In the genomic region with DNA sequence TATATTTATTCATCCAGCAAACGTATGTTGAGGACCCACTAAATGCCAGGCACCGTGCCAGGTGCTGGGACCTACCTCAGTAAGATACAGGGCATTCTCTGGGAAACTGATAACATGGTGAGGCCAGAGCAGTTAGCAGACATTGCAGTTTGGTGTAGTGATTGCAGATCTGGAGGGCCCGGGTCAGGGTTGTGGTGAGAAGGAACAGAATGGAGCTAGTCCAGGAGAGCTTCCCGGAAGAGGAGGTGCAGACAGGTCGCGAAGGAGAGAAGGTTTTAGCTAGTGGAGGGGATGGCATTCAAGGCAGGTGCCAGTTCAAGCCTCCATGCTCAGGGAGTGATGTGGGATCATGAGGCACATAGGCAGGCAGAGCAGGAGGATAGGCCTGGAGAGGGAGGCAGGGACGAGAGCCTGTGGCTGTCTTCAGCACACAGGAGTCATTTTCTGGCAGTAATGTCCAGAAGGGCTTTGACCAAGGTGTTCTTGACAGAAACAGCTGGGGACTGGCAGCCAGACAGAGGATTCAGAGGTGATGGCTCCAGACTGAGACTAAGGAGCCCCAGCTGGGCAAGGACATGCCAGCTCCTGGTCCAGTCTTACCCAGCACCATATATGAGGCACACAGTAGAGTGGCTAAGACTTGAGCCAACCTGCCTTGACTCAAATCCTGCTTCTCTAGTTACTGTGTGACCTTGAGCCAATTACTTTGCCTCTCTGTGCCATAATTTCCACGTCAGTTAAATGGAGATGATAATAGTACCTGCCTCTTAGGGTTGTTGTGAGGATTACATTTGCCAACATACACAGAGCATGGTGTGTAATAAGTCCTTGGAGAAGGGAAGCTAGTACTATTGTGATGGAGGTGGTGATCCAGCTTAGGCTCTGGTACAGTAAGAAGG, we compare ENCODE assay signal across 1 cellular context.
TF ChIP-seq lines count a peak whose summit lies in the region.

No MANE protein-coding gene starts in this region.

TF ChIP-seq in K562, 482 proteins besides CTCF, POLR2A, EP300 and RAD21:
- TF ChIP-seq DIDO1 (tag; IDR thresholded peaks at IDR 0.05; ENCODE audit: low read depth) (no peak), SMAD3 (CRISPR knock-in tag; conservative IDR thresholded peaks at IDR 0.05) (no peak), CTBP1 (IDR thresholded peaks at IDR 0.05; ENCODE audit: borderline replicate concordance) (no peak), BCOR (IDR thresholded peaks at IDR 0.05) (peak; percentile 86), ZFP36 (IDR thresholded peaks at IDR 0.05; ENCODE audit: low read depth, low read length, partially characterized antibody) (peak; percentile 92), IRF2 (CRISPR knock-in tag; IDR thresholded peaks at IDR 0.05) (0 out of 2 replicates have a peak, but pooled peaks have one; percentile 46), ZNF407 (IDR thresholded peaks at IDR 0.05; ENCODE audit: low read depth) (no peak), KDM1A (IDR thresholded peaks at IDR 0.05) (peak; percentile 16 to 47; a peak in 1 of 4 replicates), ZNF518B (CRISPR knock-in tag; IDR thresholded peaks at IDR 0.05) (no peak), RBM25 (IDR thresholded peaks at IDR 0.05; ENCODE audit: low read depth, low read length, severe bottlenecking) (peak; percentile 60)
- TF ChIP-seq, protein P1, sequence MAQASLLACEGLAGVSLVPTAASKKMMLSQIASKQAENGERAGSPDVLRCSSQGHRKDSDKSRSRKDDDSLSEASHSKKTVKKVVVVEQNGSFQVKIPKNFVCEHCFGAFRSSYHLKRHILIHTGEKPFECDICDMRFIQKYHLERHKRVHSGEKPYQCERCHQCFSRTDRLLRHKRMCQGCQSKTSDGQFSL (CRISPR knock-in tag; IDR thresholded peaks at IDR 0.05): peak; percentile 28; the same call in 1 of the 2 replicates
- TF ChIP-seq, protein P1 (tag; IDR thresholded peaks at IDR 0.05): no peak
- TF ChIP-seq, protein P2, sequence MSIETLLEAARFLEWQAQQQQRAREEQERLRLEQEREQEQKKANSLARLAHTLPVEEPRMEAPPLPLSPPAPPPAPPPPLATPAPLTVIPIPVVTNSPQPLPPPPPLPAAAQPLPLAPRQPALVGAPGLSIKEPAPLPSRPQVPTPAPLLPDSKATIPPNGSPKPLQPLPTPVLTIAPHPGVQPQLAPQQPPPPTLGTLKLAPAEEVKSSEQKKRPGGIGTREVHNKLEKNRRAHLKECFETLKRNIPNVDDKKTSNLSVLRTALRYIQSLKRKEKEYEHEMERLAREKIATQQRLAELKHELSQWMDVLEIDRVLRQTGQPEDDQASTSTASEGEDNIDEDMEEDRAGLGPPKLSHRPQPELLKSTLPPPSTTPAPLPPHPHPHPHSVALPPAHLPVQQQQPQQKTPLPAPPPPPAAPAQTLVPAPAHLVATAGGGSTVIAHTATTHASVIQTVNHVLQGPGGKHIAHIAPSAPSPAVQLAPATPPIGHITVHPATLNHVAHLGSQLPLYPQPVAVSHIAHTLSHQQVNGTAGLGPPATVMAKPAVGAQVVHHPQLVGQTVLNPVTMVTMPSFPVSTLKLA (conservative IDR thresholded peaks at IDR 0.05): no peak
